In the genomic region with DNA sequence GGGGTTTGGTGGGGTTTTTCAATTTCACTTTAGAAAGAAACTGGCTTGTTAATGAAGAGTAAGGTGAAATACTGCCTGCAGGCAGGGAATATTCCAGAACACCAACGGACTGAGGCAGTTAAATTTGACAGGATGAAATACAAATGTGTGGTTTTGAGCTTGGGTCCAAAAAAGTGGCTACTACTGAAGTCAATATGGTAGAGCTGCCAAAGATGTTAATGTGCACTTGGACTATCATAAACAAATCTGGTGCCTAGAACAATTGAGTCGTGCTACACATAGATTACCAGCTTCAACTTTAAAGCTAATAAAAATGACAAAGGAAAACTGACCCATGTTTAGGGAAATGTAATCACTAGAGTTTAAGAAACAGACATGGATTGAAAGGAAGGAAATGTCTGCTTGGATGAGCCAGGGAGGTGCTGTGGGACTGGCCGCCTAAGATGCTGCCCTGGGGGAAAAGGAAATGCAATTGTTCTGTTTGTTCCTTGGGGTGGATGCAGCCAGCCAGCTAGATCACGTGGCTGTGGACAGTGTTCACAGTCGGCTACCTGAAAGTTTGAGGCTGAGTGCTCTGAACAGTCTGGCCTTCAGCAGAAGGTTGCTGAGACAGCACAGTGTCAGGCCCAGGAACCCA, we compare ENCODE assay signal across 17 cellular contexts. TPM values are rescaled to one million over a fixed set of nuclear protein-coding genes. Genes with fewer than 3 reads are reported as not detected.
DNase-seq lines count a peak whose midpoint lies in the region; ATAC-seq, FAIRE-seq and TF ChIP-seq lines count a peak whose summit lies in the region.
"Had no signal": no experiment of that assay in that cellular context is flagged by ENCODE, and none has a peak within 500 bp of the region (broad histone marks: within the 10 kb centered on the region; RNA-seq: fewer than 3 reads in every experiment).

No MANE protein-coding gene starts in this region.

- H3K4me1 ChIP-seq in breast epithelium (no peaks in the 10 kb centered on the region), aorta (ENCODE audit: control insufficient read depth in 1 of 2, insufficient read depth in 2 of 2, low read length in 2 of 2) (no peaks in the 10 kb centered on the region)

- H3K27me3 ChIP-seq in breast epithelium (no peaks in the 10 kb centered on the region), aorta (ENCODE audit: control insufficient read depth in 1 of 2, insufficient read depth in 2 of 2, low read length in 1 of 2) (no peaks in the 10 kb centered on the region)
- H3K27me3 ChIP-seq: dorsolateral prefrontal cortex, suprapubic skin had no signal

- H3K36me3 ChIP-seq in breast epithelium (no peaks in the 10 kb centered on the region), aorta (ENCODE audit: control insufficient read depth in 1 of 2, insufficient read depth in 2 of 2, low read length in 1 of 2) (peaks cover 0 to 5% of the 10 kb centered on the region in 2 donors)

- TF ChIP-seq CTCF in breast epithelium (IDR thresholded peaks at IDR 0.05) = no peak

- ATAC-seq in GM21717 (IDR thresholded peaks at IDR 0.05; ENCODE audit: unreplicated experiment) = no peak
- no peak for ATAC-seq in aorta (ENCODE audit: low FRiP score)
- ATAC-seq: sciatic nerve had no signal

- 72 to 74% methylated on average over 5 of the region's 5 CpGs for WGBS in aorta, 2 donors

- FAIRE-seq in GM19239 (lab: Jason Lieb, UNC) = no peak
- FAIRE-seq: TTC549 had no signal

- H3K9me3 ChIP-seq in breast epithelium (no peaks in the 10 kb centered on the region), aorta (ENCODE audit: control insufficient read depth, low read length) (no peaks in the 10 kb centered on the region)
- H3K9me3 ChIP-seq: suprapubic skin had no signal

- intact Hi-C loops in breast epithelium (cut with DNase I; ENCODE audit: low total_unique reads) (no loop called here), aorta (cut with DNase I) (no loop called here)

- peak overlapping the region; percentile 5 to 57 for H3K27ac ChIP-seq in breast epithelium
- H3K27ac ChIP-seq in aorta (ENCODE audit: low read depth in 1 of 2, low read length in 2 of 2) = no peak overlapping the region
- H3K27ac ChIP-seq: dorsolateral prefrontal cortex, suprapubic skin had no signal

- H3K4me3 ChIP-seq in breast epithelium = no peak overlapping the region
- no peak overlapping the region for H3K4me3 ChIP-seq in aorta (ENCODE audit: low read length in 2 of 2)
- H3K4me3 ChIP-seq: dorsolateral prefrontal cortex, suprapubic skin had no signal

- peak; percentile 42 for DNase-seq in H4 (ENCODE audit: low spot score)
- peak; percentile 59 to 75 for DNase-seq in breast epithelium (ENCODE audit: low spot score in 2 of 2)
- peak; percentile 81 for DNase-seq in islet precursor cell
- DNase-seq in renal cortical epithelial cell (ENCODE audit: low read depth) = peak; percentile 47
- no peak for DNase-seq in DMS79 treated with DMSO at 0.1 percent for 48 hours (lab: John Stamatoyannopoulos, UW)
- DNase-seq in aorta = no peak
- DNase-seq in GM19239 (ENCODE audit: insufficient read length, low spot score) = no peak
- DNase-seq: activated CD8-positive, alpha-beta memory T cell treated with anti-CD3 and anti-CD28 coated beads, Interleukin-2, amount 50 U/mL, for 4 hours; activated naive CD8-positive, alpha-beta T cell treated with anti-CD3 and anti-CD28 coated beads, Interleukin-2, amount 10 ng/mL, durations not matched to agents 7 days and 5 days; COR-L47; dorsolateral prefrontal cortex; NCI-H1417 treated with DMSO at 0.1 percent for 48 hours; NCI-H510A treated with DMSO at 0.1 percent for 48 hours had no signal

- no peak for TF ChIP-seq POLR2A in breast epithelium (IDR thresholded peaks at IDR 0.05)

RNA-seq across cellular contexts. Expression of a gene that starts 36.6 kb away (rescaled TPM):
- total RNA-seq in H4 (2014; rRNA removed; shearing (Covaris generic)) = 8.6 and 10.6 TPM in 2 replicates
- total RNA-seq in breast epithelium (100 to 1,000 TPM; 185 to 646 (median 300) TPM), renal cortical epithelial cell (163 and 256 TPM in 2 replicates), aorta (10 to 100 TPM; 33.2 to 41.6 TPM)
- polyA plus RNA-seq in aorta = 100 to 1,000 TPM in 1 of 2 donors, 10 to 100 TPM in 1; 92.8 to 276 TPM

Comparison
In these comparisons a context has a peak if more than half of its experiments do, and no peak if none do; other contexts are left out.
1. DNase-seq: peak in H4 (single experiment), breast epithelium (2 of 2), islet precursor cell (single experiment) and renal cortical epithelial cell (single experiment); none in DMS79 treated with DMSO at 0.1 percent for 48 hours (single experiment), aorta (0 of 2) and GM19239 (single experiment).
2. H3K27ac ChIP-seq: peak in breast epithelium (2 of 2); none in aorta (0 of 2).